Comparison of ENCODE assay signal across 25 cellular contexts in the genomic region with DNA sequence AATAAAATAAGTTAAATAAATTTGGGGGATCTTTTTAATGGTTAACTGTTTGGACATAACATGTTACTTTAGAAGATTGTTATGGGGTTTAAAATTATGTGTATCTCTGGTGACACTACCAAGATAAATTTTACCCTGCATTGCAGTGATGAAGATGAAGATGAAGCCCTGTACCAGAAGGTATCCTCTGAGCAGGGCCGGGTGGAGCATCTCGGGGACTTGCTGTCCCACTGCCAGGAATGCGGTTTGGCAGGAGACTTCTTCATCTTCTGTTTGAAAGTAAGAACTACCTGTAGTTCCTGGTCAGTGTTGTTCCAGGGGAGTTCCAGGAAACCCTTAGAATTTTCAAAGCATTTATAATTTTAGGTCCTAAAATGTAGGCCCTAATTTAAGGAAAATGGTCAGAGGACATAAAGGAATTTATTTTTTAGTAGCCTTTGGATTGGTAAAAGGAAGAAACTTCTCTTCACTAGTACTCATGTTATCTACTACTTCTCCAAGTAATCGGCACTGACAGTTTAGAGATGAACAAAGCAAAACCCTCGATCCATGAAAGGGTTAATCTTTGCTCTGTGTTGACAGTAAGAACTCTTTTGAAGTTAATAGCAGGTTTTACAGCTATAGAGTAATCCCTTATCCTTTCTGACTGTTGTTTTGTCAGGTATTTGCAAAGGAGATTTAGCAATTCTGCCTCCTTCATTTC.
DNase-seq lines count a peak whose midpoint lies in the region; ATAC-seq and TF ChIP-seq lines count a peak whose summit lies in the region.
"Had no signal": no experiment of that assay in that cellular context is flagged by ENCODE, and none has a peak within 500 bp of the region (broad histone marks: within the 10 kb centered on the region; RNA-seq: fewer than 3 reads in every experiment).

No MANE protein-coding gene starts in this region.

- in situ Hi-C loops in KBM-7 (cut with MboI; ENCODE audit: low pct_unique_long_range_greater_than_20kb, low sequenced_read_pairs): loop anchor here (25.0 kb wide), 1 partner anchor 205 kb away; a partner anchor contains a TSS

- H3K36me3 ChIP-seq in GM23338 (ENCODE audit: insufficient read depth) (no peaks in the 10 kb centered on the region), prostate gland (no peaks in the 10 kb centered on the region), stomach (peaks cover 0 to 56% (median 31%) of the 10 kb centered on the region in 4 donors)
- H3K36me3 ChIP-seq: pancreas had no signal

- H3K4me2 ChIP-seq in GM23338: 0 out of 2 replicates have a peak overlapping the region, but pooled peaks have one; percentile 11
- H3K4me2 ChIP-seq: smooth muscle cell had no signal

- H3K27me3 ChIP-seq in GM23338 (ENCODE audit: insufficient read depth): no peaks in the 10 kb centered on the region
- H3K27me3 ChIP-seq in prostate gland (replicated peaks; ENCODE audit: insufficient read depth): no peaks in the 10 kb centered on the region
- H3K27me3 ChIP-seq in stomach: no peaks in the 10 kb centered on the region
- H3K27me3 ChIP-seq: gastrocnemius medialis, pancreas, suprapubic skin had no signal

- no peak overlapping the region for H3K27ac Mint-ChIP-seq in GM23338
- H3K27ac Mint-ChIP-seq: nephron; T-helper 1 cell treated with Interleukin-12 subunit alpha and Interleukin-12 subunit beta and Interleukin-4 antibody, amounts not matched to agents 30 μg/mL and 1 μg/mL, for 36 hours had no signal

- H3K4me1 ChIP-seq in GM23338 (ENCODE audit: insufficient read depth) (peaks cover 15% of the 10 kb centered on the region), prostate gland (replicated peaks) (peaks cover 3% of the 10 kb centered on the region), stomach (peaks cover 0 to 20% (median 0%) of the 10 kb centered on the region in 4 donors)
- H3K4me1 ChIP-seq: suprapubic skin had no signal

- H3K4me3 ChIP-seq in GM23338 (no peak overlapping the region), prostate gland (no peak overlapping the region), stomach (no peak overlapping the region)
- H3K4me3 ChIP-seq: gastrocnemius medialis, pancreas, smooth muscle cell, suprapubic skin had no signal

- H2AFZ ChIP-seq in GM23338: no peak overlapping the region

- peaks cover 15% of the 10 kb centered on the region for H3K4me1 Mint-ChIP-seq in GM23338
- H3K4me1 Mint-ChIP-seq: CD4-positive, alpha-beta memory T cell had no signal

- no peaks in the 10 kb centered on the region for H3K27me3 Mint-ChIP-seq in GM23338 (ENCODE audit: insufficient read depth, low read depth, poor library complexity)
- H3K27me3 Mint-ChIP-seq: CD4-positive, alpha-beta memory T cell had no signal

- no peaks in the 10 kb centered on the region for H3K79me2 ChIP-seq in GM23338 (replicated peaks; ENCODE audit: insufficient read depth)

- H3K27ac ChIP-seq in GM23338 (ENCODE audit: low read depth): no peak overlapping the region; the same call in 1 of the 2 replicates
- peak overlapping the region; percentile 29 to 31 for H3K27ac ChIP-seq in prostate gland
- no peak overlapping the region for H3K27ac ChIP-seq in stomach
- H3K27ac ChIP-seq: gastrocnemius medialis, pancreas, suprapubic skin had no signal

- WGBS in prostate gland: 32% methylated on average over 5 of the region's 5 CpGs
- WGBS in stomach, 5 donors: 38 to 55% (median 48%) methylated on average over 5 of the region's 5 CpGs

- H3F3A ChIP-seq in GM23338 (replicated peaks; ENCODE audit: low read depth): no peaks in the 10 kb centered on the region; the same call in 1 of the 2 replicates

- TF ChIP-seq POLR2A in prostate gland (IDR thresholded peaks at IDR 0.05) (no peak), stomach (IDR thresholded peaks at IDR 0.05) (no peak)

- no peak overlapping the region for H3K4me3 Mint-ChIP-seq in GM23338
- H3K4me3 Mint-ChIP-seq: CD4-positive, alpha-beta memory T cell; nephron; T-helper 1 cell treated with Interleukin-12 subunit alpha and Interleukin-12 subunit beta and Interleukin-4 antibody, amounts not matched to agents 30 μg/mL and 1 μg/mL, for 36 hours had no signal

- ATAC-seq in GM23338 (peak; percentile 54), esophagus mucosa (peak; percentile 86)
- ATAC-seq: gastrocnemius medialis, SK-N-SH treated with all-trans-retinoic acid at 6 μM for 48 hours had no signal

- DNase-seq in GM23338 (ENCODE audit: low spot score): peak; percentile 29
- peak; percentile 59 for DNase-seq in NCI-H2227 (lab: John Stamatoyannopoulos, UW; ENCODE audit: unreplicated experiment)
- peak; percentile 52 for DNase-seq in prostate gland (ENCODE audit: low spot score)
- DNase-seq in KBM-7: no peak
- DNase-seq in hypothalamus (lab: John Stamatoyannopoulos, UW): no peak
- no peak for DNase-seq in stomach
- DNase-seq: activated CD4-positive, alpha-beta T cell treated with anti-CD3 and anti-CD28 coated beads, Interleukin-2, amount 50 U/mL, for 48 hours; activated naive CD4-positive, alpha-beta T cell treated with Interleukin-2 at 50 U/mL for 16 hours; CD4-positive, alpha-beta memory T cell; central memory CD4-positive, alpha-beta T cell; DMS 273 treated with DMSO at 0.1 percent for 48 hours; gastrocnemius medialis; Kasumi-1; kidney glomerular epithelial cell; NCI-H2171 treated with DMSO at 0.1 percent for 48 hours; NCI-H524 treated with DMSO at 0.1 percent for 48 hours; NK-92 treated with Interleukin-12 subunit alpha and Interleukin-12 subunit beta, amount 100 ng/mL, for 24 hours; pancreas; stimulated activated naive CD4-positive, alpha-beta T cell had no signal

- no peak for TF ChIP-seq CTCF in GM23338 (conservative IDR thresholded peaks at IDR 0.05; ENCODE audit: low read depth in 2 of 2)
- TF ChIP-seq CTCF in prostate gland (IDR thresholded peaks at IDR 0.05): no peak
- TF ChIP-seq CTCF in stomach (IDR thresholded peaks at IDR 0.05): no peak

- H3K9me3 Mint-ChIP-seq in GM23338: no peaks in the 10 kb centered on the region
- H3K9me3 Mint-ChIP-seq: CD4-positive, alpha-beta memory T cell; nephron; T-helper 1 cell treated with Interleukin-12 subunit alpha and Interleukin-12 subunit beta and Interleukin-4 antibody, amounts not matched to agents 30 μg/mL and 1 μg/mL, for 36 hours had no signal

- H3K9me3 ChIP-seq in prostate gland: no peaks in the 10 kb centered on the region
- no peaks in the 10 kb centered on the region for H3K9me3 ChIP-seq in stomach
- H3K9me3 ChIP-seq: gastrocnemius medialis, pancreas, suprapubic skin had no signal

- peaks cover 5% of the 10 kb centered on the region; the same call in 1 of the 3 replicates for H3K36me3 Mint-ChIP-seq in GM23338 (ENCODE audit: low read depth)

- intact Hi-C loops in prostate gland (cut with DNase I) (loop anchor here (5.0 kb wide), 1 partner anchor 210 kb away; no protein-coding TSS in a partner anchor), stomach (cut with DNase I; ENCODE audit: low total_unique reads) (no loop called here)

- no peaks in the 10 kb centered on the region; the same call in none of the 2 replicates for H4K20me1 ChIP-seq in GM23338 (replicated peaks; ENCODE audit: insufficient read depth)

- no peak for TF ChIP-seq EP300 in stomach (IDR thresholded peaks at IDR 0.05)

- H3K9me2 ChIP-seq in GM23338 (ENCODE audit: insufficient read depth): no peaks in the 10 kb centered on the region

TF ChIP-seq in GM23338, 12 proteins besides CTCF, POLR2A, EP300 and RAD21 (continues in another document):
- TF ChIP-seq CREB1 (CRISPR knock-in tag; IDR thresholded peaks at IDR 0.05; ENCODE audit: low read depth) (no peak), EZH2phosphoT487 (IDR thresholded peaks at IDR 0.05; ENCODE audit: unreplicated experiment) (no peak), ZNF114 (CRISPR knock-in tag; IDR thresholded peaks at IDR 0.05) (no peak), JUNB (IDR thresholded peaks at IDR 0.05; ENCODE audit: unreplicated experiment) (no peak), NANOG (IDR thresholded peaks at IDR 0.05; ENCODE audit: borderline replicate concordance) (no peak), STAT1 (IDR thresholded peaks at IDR 0.05; ENCODE audit: unreplicated experiment) (no peak), EZH2 (IDR thresholded peaks at IDR 0.05; ENCODE audit: low read depth, unreplicated experiment) (no peak), ZNF331 (CRISPR knock-in tag; IDR thresholded peaks at IDR 0.05; ENCODE audit: low read depth) (no peak)
- TF ChIP-seq, protein P1, sequence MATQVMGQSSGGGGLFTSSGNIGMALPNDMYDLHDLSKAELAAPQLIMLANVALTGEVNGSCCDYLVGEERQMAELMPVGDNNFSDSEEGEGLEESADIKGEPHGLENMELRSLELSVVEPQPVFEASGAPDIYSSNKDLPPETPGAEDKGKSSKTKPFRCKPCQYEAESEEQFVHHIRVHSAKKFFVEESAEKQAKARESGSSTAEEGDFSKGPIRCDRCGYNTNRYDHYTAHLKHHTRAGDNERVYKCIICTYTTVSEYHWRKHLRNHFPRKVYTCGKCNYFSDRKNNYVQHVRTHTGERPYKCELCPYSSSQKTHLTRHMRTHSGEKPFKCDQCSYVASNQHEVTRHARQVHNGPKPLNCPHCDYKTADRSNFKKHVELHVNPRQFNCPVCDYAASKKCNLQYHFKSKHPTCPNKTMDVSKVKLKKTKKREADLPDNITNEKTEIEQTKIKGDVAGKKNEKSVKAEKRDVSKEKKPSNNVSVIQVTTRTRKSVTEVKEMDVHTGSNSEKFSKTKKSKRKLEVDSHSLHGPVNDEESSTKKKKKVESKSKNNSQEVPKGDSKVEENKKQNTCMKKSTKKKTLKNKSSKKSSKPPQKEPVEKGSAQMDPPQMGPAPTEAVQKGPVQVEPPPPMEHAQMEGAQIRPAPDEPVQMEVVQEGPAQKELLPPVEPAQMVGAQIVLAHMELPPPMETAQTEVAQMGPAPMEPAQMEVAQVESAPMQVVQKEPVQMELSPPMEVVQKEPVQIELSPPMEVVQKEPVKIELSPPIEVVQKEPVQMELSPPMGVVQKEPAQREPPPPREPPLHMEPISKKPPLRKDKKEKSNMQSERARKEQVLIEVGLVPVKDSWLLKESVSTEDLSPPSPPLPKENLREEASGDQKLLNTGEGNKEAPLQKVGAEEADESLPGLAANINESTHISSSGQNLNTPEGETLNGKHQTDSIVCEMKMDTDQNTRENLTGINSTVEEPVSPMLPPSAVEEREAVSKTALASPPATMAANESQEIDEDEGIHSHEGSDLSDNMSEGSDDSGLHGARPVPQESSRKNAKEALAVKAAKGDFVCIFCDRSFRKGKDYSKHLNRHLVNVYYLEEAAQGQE (IDR thresholded peaks at IDR 0.05; ENCODE audit: unreplicated experiment): no peak
- TF ChIP-seq, protein P2, sequence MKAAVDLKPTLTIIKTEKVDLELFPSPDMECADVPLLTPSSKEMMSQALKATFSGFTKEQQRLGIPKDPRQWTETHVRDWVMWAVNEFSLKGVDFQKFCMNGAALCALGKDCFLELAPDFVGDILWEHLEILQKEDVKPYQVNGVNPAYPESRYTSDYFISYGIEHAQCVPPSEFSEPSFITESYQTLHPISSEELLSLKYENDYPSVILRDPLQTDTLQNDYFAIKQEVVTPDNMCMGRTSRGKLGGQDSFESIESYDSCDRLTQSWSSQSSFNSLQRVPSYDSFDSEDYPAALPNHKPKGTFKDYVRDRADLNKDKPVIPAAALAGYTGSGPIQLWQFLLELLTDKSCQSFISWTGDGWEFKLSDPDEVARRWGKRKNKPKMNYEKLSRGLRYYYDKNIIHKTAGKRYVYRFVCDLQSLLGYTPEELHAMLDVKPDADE (IDR thresholded peaks at IDR 0.05): no peak

Comparison
In these comparisons a context has a peak if more than half of its experiments do, and no peak if none do; other contexts are left out.
1. DNase-seq: peak in GM23338 (single experiment), NCI-H2227 (single experiment) and prostate gland (single experiment); none in KBM-7 (single experiment), hypothalamus (0 of 51) and stomach (single experiment).
2. H3K27ac ChIP-seq: peak in prostate gland (2 of 2); none in GM23338 (single experiment) and stomach (0 of 5).